27 cellular contexts compared by ENCODE assay signal in genomic region chr3:175751089-175751488, GRCh38.
"Had no signal": no experiment of that assay in that cellular context is flagged by ENCODE, and none has a peak within 500 bp of the region (broad histone marks: within the 10 kb centered on the region; RNA-seq: fewer than 3 reads in every experiment).

No MANE protein-coding gene starts in this region.

- DNase-seq: stimulated activated CD4-positive, alpha-beta T cell treated with anti-CD3 and anti-CD28 coated beads, Interleukin-2, amount 100 ng/mL, for 48 hours; stimulated activated CD4-positive, alpha-beta T cell treated with anti-CD3 and anti-CD28 coated beads, Interleukin-4, amount 100 ng/mL, for 1 hour; stimulated activated CD4-positive, alpha-beta T cell treated with anti-CD3 and anti-CD28 coated beads, Interleukin-4, amount 100 ng/mL, for 24 hours; stimulated activated CD4-positive, alpha-beta T cell treated with anti-CD3 and anti-CD28 coated beads, Interleukin-4, amount 100 ng/mL, for 4 hours; stimulated activated CD8-positive, alpha-beta memory T cell treated with anti-CD3 and anti-CD28 coated beads, Interleukin-4, amount 100 ng/mL, for 48 hours; stimulated activated naive B cell treated with anti-CD40 and anti-IgM and Interleukin-4, amounts not matched to agents 10 μg/mL and 1 μg/mL and 100 μg/mL, for 72 hours; stimulated activated naive CD4-positive, alpha-beta T cell; stimulated activated naive CD4-positive, alpha-beta T cell treated with Interleukin-2 at 50 U/mL for 16 hours; stimulated activated naive CD8-positive, alpha-beta T cell treated with anti-CD3 and anti-CD28 coated beads, Interleukin-15, amount 100 ng/mL, for 72 hours; stimulated activated naive CD8-positive, alpha-beta T cell treated with anti-CD3 and anti-CD28 coated beads, Interleukin-15, Interleukin-2, amounts not matched to agents 100 U/mL and 50 U/mL, for 24 hours; stomach; substantia nigra; testis; thyroid gland; tibial artery; transverse colon; trophoblast cell; upper lobe of left lung; upper lobe of right lung; uterus had no signal

- H3K27ac ChIP-seq: stomach, suprapubic skin, testis, thoracic aorta, thyroid gland, tibial artery, tibial nerve, transverse colon, upper lobe of left lung, upper lobe of right lung, uterus, vagina had no signal

- H3K9me3 ChIP-seq: stomach, suprapubic skin, testis, thoracic aorta, thyroid gland, tibial artery, tibial nerve, transverse colon, upper lobe of left lung, upper lobe of right lung, uterus, vagina had no signal

- FAIRE-seq: urothelium cell line had no signal

- H3K4me3 ChIP-seq: stomach, suprapubic skin, testis, thoracic aorta, thyroid gland, tibial artery, tibial nerve, transverse colon, upper lobe of left lung, upper lobe of right lung, uterus, vagina had no signal

- H3K4me1 ChIP-seq: stomach, suprapubic skin, testis, thyroid gland, tibial artery, tibial nerve, transverse colon, upper lobe of left lung, upper lobe of right lung, uterus, vagina had no signal

- ATAC-seq: stimulated activated effector memory CD8-positive, alpha-beta T cell treated with anti-CD3 and anti-CD28 coated beads, Interleukin-12 subunit alpha, Interleukin-12 subunit beta, amount 100 ng/mL, for 72 hours; stimulated activated memory B cell treated with anti-CD40 and anti-IgM and Interleukin-4, amounts not matched to agents 10 μg/mL and 1 μg/mL and 100 μg/mL, for 72 hours; stimulated activated naive B cell treated with anti-CD40 and anti-IgM and Interleukin-4, amounts not matched to agents 10 μg/mL and 1 μg/mL and 100 μg/mL, for 72 hours; stimulated activated naive CD8-positive, alpha-beta T cell treated with anti-CD3 and anti-CD28 coated beads, Interleukin-15, amount 100 ng/mL, for 72 hours; stimulated activated naive CD8-positive, alpha-beta T cell treated with anti-CD3 and anti-CD28 coated beads, Interleukin-15, Interleukin-2, amounts not matched to agents 100 U/mL and 50 U/mL, for 24 hours; upper lobe of right lung had no signal

- H3K27me3 ChIP-seq: stomach, suprapubic skin, testis, thyroid gland, tibial artery, tibial nerve, transverse colon, upper lobe of left lung, upper lobe of right lung, uterus, vagina had no signal

- H3K36me3 ChIP-seq: stomach, suprapubic skin, thoracic aorta, thyroid gland, tibial artery, tibial nerve, transverse colon, upper lobe of left lung, upper lobe of right lung, uterus, vagina had no signal
